Comparison of ENCODE assay signal across 17 cellular contexts in the genomic region with DNA sequence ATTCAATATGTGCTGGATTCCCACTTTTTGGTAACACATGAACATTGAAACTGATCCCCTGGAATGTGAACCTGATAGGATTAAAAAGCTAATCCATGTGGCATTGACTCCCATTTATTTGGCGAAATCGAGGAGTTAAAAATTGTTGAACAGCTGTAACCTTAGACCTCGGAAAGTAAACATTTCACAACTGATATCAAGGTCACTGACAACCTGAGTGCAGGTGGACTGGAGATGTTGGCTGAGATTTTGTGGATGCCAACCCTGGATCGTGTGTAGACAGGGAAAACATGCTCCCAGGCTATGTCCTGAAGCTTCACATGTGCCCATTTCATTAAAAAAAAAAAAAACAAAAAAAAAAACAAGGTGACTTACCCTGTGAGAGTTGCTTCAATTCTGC.
DNase-seq lines count a peak whose midpoint lies in the region; ATAC-seq, FAIRE-seq and TF ChIP-seq lines count a peak whose summit lies in the region.
"Had no signal": no experiment of that assay in that cellular context is flagged by ENCODE, and none has a peak within 500 bp of the region (broad histone marks: within the 10 kb centered on the region; RNA-seq: fewer than 3 reads in every experiment).

No MANE protein-coding gene starts in this region.

- H3K27ac ChIP-seq in liver (ENCODE audit: low read depth in 1 of 2, low read length in 2 of 2) (no peak overlapping the region), HepG2 (ENCODE audit: extremely low read length, insufficient read depth, low read length) (no peak overlapping the region), small intestine (ENCODE audit: low read depth in 1 of 2, low read length in 1 of 2) (no peak overlapping the region)

- TF ChIP-seq POLR2A in HepG2 (IDR thresholded peaks at IDR 0.05; ENCODE audit: insufficient read depth in 1 of 2, low read depth in 2 of 2, low read length in 2 of 2): no peak

- no peaks in the 10 kb centered on the region for H4K20me1 ChIP-seq in HepG2 (ENCODE audit: insufficient read depth, low read length)

- H3K4me3 ChIP-seq in liver (ENCODE audit: low read depth in 1 of 3, low read length in 3 of 3): no peak overlapping the region
- no peak overlapping the region for H3K4me3 ChIP-seq in HepG2 (replicated peaks in 1 of 3; ENCODE audit: insufficient read depth in 1 of 3, low read depth in 2 of 3, low read length in 3 of 3)
- no peak overlapping the region for H3K4me3 ChIP-seq in small intestine (ENCODE audit: low read depth in 1 of 2, low read length in 2 of 2)
- H3K4me3 ChIP-seq: HAP-1 had no signal

- no peak overlapping the region for H2AFZ ChIP-seq in HepG2 (ENCODE audit: low read length)

- FAIRE-seq in HepG2 (lab: Jason Lieb, UNC): no peak
- no peak for FAIRE-seq in small intestine (lab: Jason Lieb, UNC)
- FAIRE-seq in HTR-8/SVneo (lab: Jason Lieb, UNC): no peak
- FAIRE-seq: A204.1, H1 had no signal

- in situ Hi-C loops in HepG2 (cut with HindIII; ENCODE audit: extremely low pct_ligation_motif_present, low pct_unique_long_range_greater_than_20kb): no loop called here

- H3K36me3 ChIP-seq in liver (ENCODE audit: control insufficient read depth in 4 of 4, insufficient read depth in 3 of 4, low read depth in 1 of 4, low read length in 3 of 4) (no peaks in the 10 kb centered on the region), HepG2 (replicated peaks in 1 of 2; ENCODE audit: control insufficient read depth in 1 of 2, insufficient read depth in 2 of 2, low read length in 2 of 2) (no peaks in the 10 kb centered on the region), small intestine (ENCODE audit: control insufficient read depth in 2 of 2, insufficient read depth in 2 of 2, low read length in 2 of 2) (no peaks in the 10 kb centered on the region)
- H3K36me3 ChIP-seq: HAP-1 had no signal

- ATAC-seq in HepG2 (no peak), memory B cell (ENCODE audit: low read depth) (no peak), HG02973 (IDR thresholded peaks at IDR 0.05; ENCODE audit: unreplicated experiment) (no peak)

- TF ChIP-seq CTCF in liver (IDR thresholded peaks at IDR 0.05; ENCODE audit: low read depth, low read length, missing input control) (no peak), HepG2 (CRISPR knock-in tag; IDR thresholded peaks at IDR 0.05) (no peak)

- peak overlapping the region; percentile 93 for H3K27ac Mint-ChIP-seq in memory B cell
- H3K27ac Mint-ChIP-seq: CD4-positive, alpha-beta T cell; HFFc6 had no signal

- no peaks in the 10 kb centered on the region for H3K9me3 ChIP-seq in liver (ENCODE audit: control insufficient read depth in 4 of 4, low read length in 3 of 4)
- peaks cover 5% of the 10 kb centered on the region for H3K9me3 ChIP-seq in HepG2 (ENCODE audit: low read length)
- no peaks in the 10 kb centered on the region for H3K9me3 ChIP-seq in small intestine (ENCODE audit: control insufficient read depth, low read depth)
- H3K9me3 ChIP-seq: HAP-1 had no signal

- H3K4me1 ChIP-seq in liver (ENCODE audit: control insufficient read depth in 4 of 4, insufficient read depth in 4 of 4, low read length in 3 of 4): peaks cover 4 to 27% (median 18%) of the 10 kb centered on the region in 4 donors
- no peaks in the 10 kb centered on the region for H3K4me1 ChIP-seq in HepG2 (ENCODE audit: insufficient read depth, low read length)
- peaks cover 4 to 5% of the 10 kb centered on the region in 2 donors for H3K4me1 ChIP-seq in small intestine (ENCODE audit: control insufficient read depth in 2 of 2, insufficient read depth in 1 of 2, low read depth in 1 of 2, low read length in 1 of 2)
- H3K4me1 ChIP-seq: HAP-1 had no signal

- no peaks in the 10 kb centered on the region for H3K27me3 Mint-ChIP-seq in memory B cell
- H3K27me3 Mint-ChIP-seq: B cell; CD4-positive, alpha-beta T cell; IgD-negative memory B cell had no signal

- 36% methylated on average over 4 of the region's 4 CpGs for WGBS in liver
- 20% methylated on average over 4 of the region's 4 CpGs for WGBS in HepG2 (ENCODE audit: low lambda C conversion rate)
- 27 to 78% (median 36%) methylated on average over 4 of the region's 4 CpGs for WGBS in small intestine, 3 donors

- intact Hi-C loops in HepG2 (cut with micrococcal nuclease; ENCODE audit: unreplicated experiment): no loop called here

- BruUV-seq in HepG2 (replicated peaks; lab: Mats Ljungman, UMichigan): no TSS peak

- no peak overlapping the region for H3K4me3 Mint-ChIP-seq in memory B cell
- H3K4me3 Mint-ChIP-seq: B cell; CD4-positive, alpha-beta T cell; HFFc6 had no signal

- H3K9ac ChIP-seq in liver (ENCODE audit: low read depth in 1 of 2, low read length in 2 of 2) (no peak overlapping the region), HepG2 (ENCODE audit: insufficient read depth, low read depth, low read length) (no peak overlapping the region)

- H3K9me3 Mint-ChIP-seq in memory B cell: no peaks in the 10 kb centered on the region
- H3K9me3 Mint-ChIP-seq: CD4-positive, alpha-beta T cell; IgD-negative memory B cell had no signal

- no peaks in the 10 kb centered on the region for H3K79me2 ChIP-seq in HepG2 (ENCODE audit: insufficient read depth, low read length)

- TF ChIP-seq EP300 in HepG2 (IDR thresholded peaks at IDR 0.05; ENCODE audit: low read depth in 2 of 2, low read length in 2 of 2): no peak
- no peak for TF ChIP-seq EP300 in HepG2 (CRISPR knock-in tag; IDR thresholded peaks at IDR 0.05; ENCODE audit: borderline replicate concordance)

- CTCF ChIA-PET in HepG2 (lab: Yijun Ruan, JAX; ENCODE audit: low intra/inter-chr PET ratio, low total read pairs): no interaction called here

- H3K4me1 Mint-ChIP-seq in memory B cell: peaks cover 38% of the 10 kb centered on the region

- H3K4me2 ChIP-seq in HepG2 (ENCODE audit: low read depth, low read length): no peak overlapping the region

- peaks cover 7% of the 10 kb centered on the region for H3K36me3 Mint-ChIP-seq in memory B cell

- POLR2A ChIA-PET in HepG2 (lab: Yijun Ruan, JAX): no interaction called here

- no peaks in the 10 kb centered on the region for H3K27me3 ChIP-seq in liver (ENCODE audit: control insufficient read depth in 4 of 4, insufficient read depth in 4 of 4, low read length in 3 of 4)
- no peaks in the 10 kb centered on the region for H3K27me3 ChIP-seq in HepG2 (ENCODE audit: control insufficient read depth in 1 of 2, insufficient read depth in 2 of 2, low read length in 2 of 2)
- H3K27me3 ChIP-seq in small intestine (ENCODE audit: control insufficient read depth in 2 of 2, insufficient read depth in 2 of 2, low read length in 2 of 2): no peaks in the 10 kb centered on the region

- TF ChIP-seq RAD21 in liver (IDR thresholded peaks at IDR 0.05) (peak; percentile 72 to 80), HepG2 (CRISPR knock-in tag; IDR thresholded peaks at IDR 0.05) (no peak)

- DNase-seq in HepG2 (ENCODE audit: low spot score): no peak
- no peak for DNase-seq in memory B cell (ENCODE audit: low spot score in 2 of 2)
- DNase-seq in small intestine: peak; percentile 5
- no peak for DNase-seq in HTR-8/SVneo (ENCODE audit: insufficient read length, low spot score)
- DNase-seq in NCI-H1417 treated with DMSO at 0.1 percent for 48 hours (lab: John Stamatoyannopoulos, UW): no peak
- DNase-seq: C1 segment of cervical spinal cord; CD4-positive, alpha-beta T cell; DMS153; GF-D8; HFFc6 had no signal

TF ChIP-seq in liver, 16 proteins besides CTCF, POLR2A, EP300 and RAD21 (continues in another document):
- TF ChIP-seq EGR1 (IDR thresholded peaks at IDR 0.05; ENCODE audit: low read depth in 2 of 2): peak in 1 of 2 donors; percentile 80
- peak; percentile 80 for TF ChIP-seq ZBTB33 (IDR thresholded peaks at IDR 0.05)
- peak; percentile 81 for TF ChIP-seq JUND (IDR thresholded peaks at IDR 0.05)
- peak; percentile 84 for TF ChIP-seq FOXA1 (IDR thresholded peaks at IDR 0.05)
- peak; percentile 80 for TF ChIP-seq SP1 (IDR thresholded peaks at IDR 0.05)
- TF ChIP-seq HNF4G (IDR thresholded peaks at IDR 0.05): peak; percentile 59
- peak in 1 of 2 donors; percentile 57 for TF ChIP-seq GABPA (IDR thresholded peaks at IDR 0.05 in 1 of 2, conservative IDR thresholded peaks at IDR 0.05 in 1 of 2)

TF ChIP-seq in HepG2, 621 proteins besides CTCF, POLR2A, EP300 and RAD21 (continues in another document):
- TF ChIP-seq SRSF4 (IDR thresholded peaks at IDR 0.05; ENCODE audit: low read depth, low read length, poor library complexity, severe bottlenecking) (no peak), GZF1 (CRISPR knock-in tag; IDR thresholded peaks at IDR 0.05) (no peak), ZNF501 (CRISPR knock-in tag; IDR thresholded peaks at IDR 0.05) (no peak), TRIM24 (CRISPR knock-in tag; IDR thresholded peaks at IDR 0.05) (no peak)
- TF ChIP-seq, protein P1, sequence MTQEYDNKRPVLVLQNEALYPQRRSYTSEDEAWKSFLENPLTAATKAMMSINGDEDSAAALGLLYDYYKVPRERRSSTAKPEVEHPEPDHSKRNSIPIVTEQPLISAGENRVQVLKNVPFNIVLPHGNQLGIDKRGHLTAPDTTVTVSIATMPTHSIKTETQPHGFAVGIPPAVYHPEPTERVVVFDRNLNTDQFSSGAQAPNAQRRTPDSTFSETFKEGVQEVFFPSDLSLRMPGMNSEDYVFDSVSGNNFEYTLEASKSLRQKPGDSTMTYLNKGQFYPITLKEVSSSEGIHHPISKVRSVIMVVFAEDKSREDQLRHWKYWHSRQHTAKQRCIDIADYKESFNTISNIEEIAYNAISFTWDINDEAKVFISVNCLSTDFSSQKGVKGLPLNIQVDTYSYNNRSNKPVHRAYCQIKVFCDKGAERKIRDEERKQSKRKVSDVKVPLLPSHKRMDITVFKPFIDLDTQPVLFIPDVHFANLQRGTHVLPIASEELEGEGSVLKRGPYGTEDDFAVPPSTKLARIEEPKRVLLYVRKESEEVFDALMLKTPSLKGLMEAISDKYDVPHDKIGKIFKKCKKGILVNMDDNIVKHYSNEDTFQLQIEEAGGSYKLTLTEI (CRISPR knock-in tag; conservative IDR thresholded peaks at IDR 0.05): no peak
